2 cellular contexts compared by ENCODE assay signal in genomic region chr5:174690256-174690655, GRCh38.
TF ChIP-seq lines count a peak whose summit lies in the region.

No MANE protein-coding gene starts in this region.

TF ChIP-seq in A549, 52 proteins besides CTCF, POLR2A, EP300 and RAD21 (continued from another document):
- TF ChIP-seq HMGXB4 (CRISPR knock-in tag; IDR thresholded peaks at IDR 0.05; ENCODE audit: borderline replicate concordance) (no peak), KDM5A (IDR thresholded peaks at IDR 0.05) (no peak), ZSCAN20 (CRISPR knock-in tag; IDR thresholded peaks at IDR 0.05) (no peak), SMC3 (IDR thresholded peaks at IDR 0.05) (no peak), CHD2 (IDR thresholded peaks at IDR 0.05; ENCODE audit: low read length, partially characterized antibody) (no peak), PHF8 (IDR thresholded peaks at IDR 0.05; ENCODE audit: borderline replicate concordance, low read depth) (no peak), RNF2 (IDR thresholded peaks at IDR 0.05; ENCODE audit: borderline replicate concordance, low read depth) (no peak), NPAS2 (CRISPR knock-in tag; IDR thresholded peaks at IDR 0.05; ENCODE audit: borderline replicate concordance) (no peak)

TF ChIP-seq in SK-N-SH treated with all-trans-retinoic acid at 6 μM for 48 hours, 23 proteins besides CTCF, POLR2A, EP300 and RAD21 (continued from another document):
- TF ChIP-seq POU6F1 (CRISPR knock-in tag; IDR thresholded peaks at IDR 0.05; ENCODE audit: borderline replicate concordance, low read depth) (no peak), ESRRG (CRISPR knock-in tag; IDR thresholded peaks at IDR 0.05) (no peak), PPARA (CRISPR knock-in tag; IDR thresholded peaks at IDR 0.05; ENCODE audit: borderline replicate concordance) (no peak), ZFP30 (CRISPR knock-in tag; IDR thresholded peaks at IDR 0.05) (no peak), OSR1 (CRISPR knock-in tag; IDR thresholded peaks at IDR 0.05) (no peak), TOX (CRISPR knock-in tag; IDR thresholded peaks at IDR 0.05; ENCODE audit: borderline replicate concordance) (no peak), CREB5 (CRISPR knock-in tag; IDR thresholded peaks at IDR 0.05; ENCODE audit: low read depth) (no peak), TSHZ2 (CRISPR knock-in tag; IDR thresholded peaks at IDR 0.05) (no peak), GLIS3 (CRISPR knock-in tag; IDR thresholded peaks at IDR 0.05) (no peak), SNAI2 (CRISPR knock-in tag; IDR thresholded peaks at IDR 0.05) (no peak), ISL1 (CRISPR knock-in tag; IDR thresholded peaks at IDR 0.05) (no peak), CSRNP3 (CRISPR knock-in tag; IDR thresholded peaks at IDR 0.05) (no peak), TCF4 (CRISPR knock-in tag; IDR thresholded peaks at IDR 0.05; ENCODE audit: borderline replicate concordance) (no peak)
TF ChIP-seq in SK-N-SH treated with all-trans-retinoic acid at 6 μM for 48 hours: peak in this region for 0.
